8 cellular contexts compared by ENCODE assay signal in genomic region chr2:219176818-219177593, GRCh38. TPM values are rescaled to one million over a fixed set of nuclear protein-coding genes. Genes with fewer than 3 reads are reported as not detected.
DNase-seq lines count a peak whose midpoint lies in the region; ATAC-seq and TF ChIP-seq lines count a peak whose summit lies in the region.

Gene CNPPD1 (minus strand): TSS chr2:219176925. CDS start chr2:219176828, 97 bp downstream.

- peak; percentile 71 to 90 (median 88) for DNase-seq in CD4-positive, alpha-beta T cell
- DNase-seq in NCI-H82 treated with DMSO at 0.1 percent for 48 hours (lab: John Stamatoyannopoulos, UW; ENCODE audit: unreplicated experiment): peak; percentile 57
- DNase-seq in activated CD8-positive, alpha-beta T cell treated with anti-CD3 and anti-CD28 coated beads for 36 hours: peak; percentile 90
- peak; percentile 89 for DNase-seq in lung (ENCODE audit: low spot score)
- DNase-seq in stimulated activated CD4-positive, alpha-beta T cell treated with anti-CD3 and anti-CD28 coated beads, TNF-alpha, amount 100 ng/mL, for 4 hours (ENCODE audit: low read depth in 3 of 3): peak; percentile 71 to 83 (median 71)

- no peaks in the 10 kb centered on the region for H3K27me3 Mint-ChIP-seq in CD4-positive, alpha-beta T cell
- no peaks in the 10 kb centered on the region for H3K27me3 Mint-ChIP-seq in activated CD8-positive, alpha-beta T cell treated with anti-CD3 and anti-CD28 coated beads for 36 hours

- H3K4me1 ChIP-seq in ectodermal cell (ENCODE audit: control insufficient read depth, insufficient read depth, low read length) (peaks cover 15% of the 10 kb centered on the region), lung (ENCODE audit: control insufficient read depth in 2 of 2, insufficient read depth in 2 of 2, low read length in 2 of 2) (peaks cover 3 to 5% of the 10 kb centered on the region in 2 donors)

- 0 to 1% methylated on average over 67 to 69 of the region's 69 CpGs for WGBS in ectodermal cell, 2 experiments
- 0 to 1% methylated on average over 52 to 69 of the region's 69 CpGs for WGBS in lung, 2 donors

- H3K9me3 ChIP-seq in CD4-positive, alpha-beta T cell (ENCODE audit: control insufficient read depth, low read length): no peaks in the 10 kb centered on the region
- H3K9me3 ChIP-seq in ectodermal cell (ENCODE audit: control insufficient read depth, low read length) (no peaks in the 10 kb centered on the region), lung (ENCODE audit: control insufficient read depth in 2 of 2, insufficient read depth in 1 of 2, low read length in 1 of 2) (no peaks in the 10 kb centered on the region)

- H3K27ac Mint-ChIP-seq in CD4-positive, alpha-beta T cell: peak within 1 kb of the TSS; percentile 99
- H3K27ac Mint-ChIP-seq in activated CD8-positive, alpha-beta T cell treated with anti-CD3 and anti-CD28 coated beads for 36 hours: peak within 1 kb of the TSS; percentile 97

- peak within 1 kb of the TSS; percentile 94 for H3K4me3 Mint-ChIP-seq in CD4-positive, alpha-beta T cell
- H3K4me3 Mint-ChIP-seq in activated CD8-positive, alpha-beta T cell treated with anti-CD3 and anti-CD28 coated beads for 36 hours: peak within 1 kb of the TSS; percentile 97

- peaks cover 24% of the 10 kb centered on the region for H3K36me3 ChIP-seq in ectodermal cell (ENCODE audit: control insufficient read depth, insufficient read depth, low read length)
- H3K36me3 ChIP-seq in lung (ENCODE audit: control insufficient read depth in 2 of 2, insufficient read depth in 2 of 2, low read length in 2 of 2): peaks cover 21 to 48% of the 10 kb centered on the region in 2 donors

- CTCF ChIA-PET in CD4-positive, alpha-beta T cell (lab: Charles Lee): interaction anchor here (0.7 to 4.0 kb wide), 8 partner anchors 17 to 197 kb away, joined by 3 to 19 read pairs (median 4); partner anchors contain the start of genes ABCB6, NHEJ1 and ZFAND2B
- CTCF ChIA-PET in activated CD8-positive, alpha-beta T cell treated with anti-CD3 and anti-CD28 coated beads for 36 hours (lab: Charles Lee): interaction anchor here (0.9 to 9.4 kb wide), 13 partner anchors 11 to 300 kb away, joined by 3 to 98 read pairs (median 5); partner anchors contain the start of genes ANKZF1, ATG9A, DNAJB2 and NHEJ1

- no peaks in the 10 kb centered on the region for H3K27me3 ChIP-seq in CD4-positive, alpha-beta T cell (ENCODE audit: control insufficient read depth, insufficient read depth, low read length)
- H3K27me3 ChIP-seq in ectodermal cell (ENCODE audit: control insufficient read depth, insufficient read depth, low read length, poor library complexity, severe bottlenecking) (no peaks in the 10 kb centered on the region), lung (ENCODE audit: control insufficient read depth, insufficient read depth) (no peaks in the 10 kb centered on the region)

- peak; percentile 74 for ATAC-seq in CD4-positive, alpha-beta T cell (ENCODE audit: poor library complexity)
- peak; percentile 65 for ATAC-seq in GM19397 (IDR thresholded peaks at IDR 0.05; ENCODE audit: unreplicated experiment)
- ATAC-seq in HG03565 (IDR thresholded peaks at IDR 0.05; ENCODE audit: unreplicated experiment): peak; percentile 47
- peak; percentile 85 for ATAC-seq in activated CD8-positive, alpha-beta T cell treated with anti-CD3 and anti-CD28 coated beads for 36 hours
- peak; percentile 88 for ATAC-seq in lung (ENCODE audit: insufficient read depth, low FRiP score)

- intact Hi-C loops in CD4-positive, alpha-beta T cell (cut with DNase I, micrococcal nuclease): loop anchor here (1.0 to 10.0 kb wide), 12 partner anchors 29 to 780 kb away; partner anchors contain the start of genes ANKZF1 (in 1 of the 2), ATG9A (in 1 of the 2), CTDSP1 (in 1 of the 2) and DNAJB2 (in 1 of the 2)
- intact Hi-C loops in activated CD8-positive, alpha-beta T cell treated with anti-CD3 and anti-CD28 coated beads for 36 hours (cut with micrococcal nuclease): loop anchor here (2.0 kb wide), 1 partner anchor 16 kb away; the partner anchor contains the start of gene NHEJ1

- H3K4me1 Mint-ChIP-seq in CD4-positive, alpha-beta T cell (ENCODE audit: low read depth): peaks cover 68% of the 10 kb centered on the region
- H3K4me1 Mint-ChIP-seq in activated CD8-positive, alpha-beta T cell treated with anti-CD3 and anti-CD28 coated beads for 36 hours (ENCODE audit: low read depth): peaks cover 53% of the 10 kb centered on the region

- TF ChIP-seq CTCF in CD4-positive, alpha-beta T cell (IDR thresholded peaks at IDR 0.05): no peak
- TF ChIP-seq CTCF in activated CD8-positive, alpha-beta T cell treated with anti-CD3 and anti-CD28 coated beads for 36 hours (IDR thresholded peaks at IDR 0.05): no peak
- TF ChIP-seq CTCF in lung (IDR thresholded peaks at IDR 0.05; ENCODE audit: control extremely low read depth, extremely low read depth): no peak

- H3K4me3 ChIP-seq in ectodermal cell (ENCODE audit: insufficient read depth, low read depth, low read length) (peak within 1 kb of the TSS; percentile 88), lung (peak within 1 kb of the TSS; percentile 79)

- peaks cover 82% of the 10 kb centered on the region for H3K36me3 Mint-ChIP-seq in CD4-positive, alpha-beta T cell (ENCODE audit: low read depth)
- H3K36me3 Mint-ChIP-seq in activated CD8-positive, alpha-beta T cell treated with anti-CD3 and anti-CD28 coated beads for 36 hours (ENCODE audit: low read depth): peaks cover 36% of the 10 kb centered on the region

- H3K9me3 Mint-ChIP-seq in CD4-positive, alpha-beta T cell: no peaks in the 10 kb centered on the region
- no peaks in the 10 kb centered on the region for H3K9me3 Mint-ChIP-seq in activated CD8-positive, alpha-beta T cell treated with anti-CD3 and anti-CD28 coated beads for 36 hours

- POLR2A ChIA-PET in CD4-positive, alpha-beta T cell (lab: Charles Lee): interaction anchor here (0.6 to 5.5 kb wide), 31 partner anchors 9 to 503 kb away, joined by 3 to 139 read pairs (median 7); partner anchors contain the start of genes ABCB6, ANKZF1, ATG9A and DNAJB2
- POLR2A ChIA-PET in activated CD8-positive, alpha-beta T cell treated with anti-CD3 and anti-CD28 coated beads for 36 hours (lab: Charles Lee): interaction anchor here (0.6 to 3.2 kb wide), 12 partner anchors 9 to 211 kb away, joined by 3 to 27 read pairs (median 4); partner anchors contain the start of genes ABCB6, ANKZF1, ATG9A and DNPEP

- H3K27ac ChIP-seq in CD4-positive, alpha-beta T cell (ENCODE audit: low read depth, low read length): peak within 1 kb of the TSS; percentile 97
- peak within 1 kb of the TSS; percentile 67 for H3K27ac ChIP-seq in ectodermal cell (ENCODE audit: insufficient read depth, low read depth, low read length, poor library complexity, severe bottlenecking)
- H3K27ac ChIP-seq in lung (ENCODE audit: low read depth in 1 of 2, low read length in 1 of 2): peak within 1 kb of the TSS; percentile 98 to 100

RNA-seq across cellular contexts. Expression of gene CNPPD1, which starts in this region (rescaled TPM):
- total RNA-seq in CD4-positive, alpha-beta T cell: 10 to 100 TPM; 42.3 to 43.4 TPM
- total RNA-seq in activated CD8-positive, alpha-beta T cell treated with anti-CD3 and anti-CD28 coated beads for 36 hours: 10 to 100 TPM; 38.6 to 38.7 TPM
- polyA plus RNA-seq in ectodermal cell (2013, experiment 1 of 4): 35.8 TPM
- polyA plus RNA-seq in ectodermal cell (2013, experiment 2 of 4): 32.1 TPM
- 28.7 TPM for polyA plus RNA-seq in ectodermal cell (2013, experiment 3 of 4)
- polyA plus RNA-seq in ectodermal cell (2013, experiment 4 of 4): 32.5 TPM
- 10 to 100 TPM; 27.5 to 66.9 TPM for total RNA-seq in lung
- polyA plus RNA-seq in lung: 10 to 100 TPM; 37.2 to 60.1 TPM

Comparison
In these comparisons a context has a peak if more than half of its experiments do, and no peak if none do; other contexts are left out.
1. Peak in every context shown above with its lines: DNase-seq, ATAC-seq, H3K4me3 ChIP-seq and H3K27ac ChIP-seq.